In the genomic region with DNA sequence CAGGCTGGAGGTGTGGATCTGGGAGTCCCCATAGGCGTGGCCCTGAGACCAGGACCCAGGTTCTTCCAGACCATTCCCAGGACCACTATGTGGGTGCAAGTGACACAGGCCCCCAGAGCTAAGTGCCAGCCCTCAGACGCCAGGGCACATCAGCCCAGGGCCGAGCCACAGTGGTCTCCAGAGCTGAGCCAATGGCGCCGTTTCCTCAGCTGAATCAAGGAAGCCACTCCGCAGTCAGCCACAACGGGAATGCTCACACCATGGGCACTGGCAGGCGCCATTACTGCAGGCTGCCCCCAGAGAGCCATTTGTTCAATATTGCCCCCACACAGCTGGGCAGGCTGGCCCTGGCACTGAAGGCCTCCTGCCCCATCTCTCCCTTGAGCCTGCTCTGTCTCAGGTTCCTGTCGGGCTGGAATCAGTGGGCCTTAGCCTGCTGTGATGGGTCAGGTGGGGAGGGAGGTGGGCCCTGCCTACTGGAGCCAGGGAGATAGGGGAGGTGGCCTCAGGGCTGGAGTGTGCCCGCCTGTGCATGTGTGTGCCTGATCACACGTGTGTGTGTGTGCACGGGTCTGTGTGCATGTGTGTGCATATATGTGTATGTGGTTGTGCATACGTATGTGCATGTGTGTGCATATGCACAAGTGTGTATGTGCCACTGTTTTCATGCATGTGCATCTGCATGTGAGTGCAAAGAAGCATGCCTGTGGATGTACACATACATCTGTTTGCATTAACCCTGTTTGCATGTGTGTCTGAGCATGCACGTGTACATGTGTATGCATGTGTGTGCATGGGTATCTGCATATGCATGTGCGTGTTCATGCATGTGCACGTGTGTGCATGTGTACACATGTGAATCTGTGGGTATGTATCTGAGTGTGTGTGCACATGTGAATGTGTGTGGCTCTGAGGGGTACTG, we compare ENCODE assay signal across 23 cellular contexts. TPM values are rescaled to one million over a fixed set of nuclear protein-coding genes. Genes with fewer than 3 reads are reported as not detected.
DNase-seq lines count a peak whose midpoint lies in the region; ATAC-seq, FAIRE-seq and TF ChIP-seq lines count a peak whose summit lies in the region.
"Had no signal": no experiment of that assay in that cellular context is flagged by ENCODE, and none has a peak within 500 bp of the region (broad histone marks: within the 10 kb centered on the region; RNA-seq: fewer than 3 reads in every experiment).

No MANE protein-coding gene starts in this region.

- H3K4me3 ChIP-seq in HepG2 (replicated peaks in 1 of 3; ENCODE audit: insufficient read depth in 1 of 3, low read depth in 2 of 3, low read length in 3 of 3) (no peak overlapping the region), upper lobe of right lung (no peak overlapping the region), brain microvascular endothelial cell (ENCODE audit: low read depth, low read length) (no peak overlapping the region), Karpas-422 (ENCODE audit: low read length) (no peak overlapping the region), foreskin fibroblast (ENCODE audit: low read depth in 1 of 2, low read length in 2 of 2) (no peak overlapping the region)
- H3K4me3 ChIP-seq: smooth muscle cell, tibial nerve had no signal

- no peaks in the 10 kb centered on the region for H3K9me2 ChIP-seq in Karpas-422 (replicated peaks; ENCODE audit: insufficient read depth, low read length)

- H3K4me1 ChIP-seq in HepG2 (ENCODE audit: insufficient read depth, low read length) = peaks cover 28% of the 10 kb centered on the region
- peaks cover 13% of the 10 kb centered on the region for H3K4me1 ChIP-seq in upper lobe of right lung
- no peaks in the 10 kb centered on the region for H3K4me1 ChIP-seq in Karpas-422 (ENCODE audit: low read length)
- H3K4me1 ChIP-seq: Caco-2 had no signal

- BruUV-seq in HepG2 (replicated peaks; lab: Mats Ljungman, UMichigan) = no TSS peak

- H3K36me3 ChIP-seq in KOPT-K1 (ENCODE audit: insufficient read depth, low read length) = peaks cover 10% of the 10 kb centered on the region; the same call in 1 of the 2 replicates
- H3K36me3 ChIP-seq in HepG2 (replicated peaks in 1 of 2; ENCODE audit: control insufficient read depth in 1 of 2, insufficient read depth in 2 of 2, low read length in 2 of 2) = no peaks in the 10 kb centered on the region
- H3K36me3 ChIP-seq in upper lobe of right lung = no peaks in the 10 kb centered on the region
- H3K36me3 ChIP-seq in brain microvascular endothelial cell (replicated peaks) = no peaks in the 10 kb centered on the region
- no peaks in the 10 kb centered on the region for H3K36me3 ChIP-seq in Karpas-422 (ENCODE audit: insufficient read depth, low read length)
- H3K36me3 ChIP-seq: tibial nerve had no signal

- TF ChIP-seq POLR2A in HepG2 (IDR thresholded peaks at IDR 0.05; ENCODE audit: insufficient read depth in 1 of 2, low read depth in 2 of 2, low read length in 2 of 2) = no peak

- CTCF ChIA-PET in HepG2 (lab: Yijun Ruan, JAX; ENCODE audit: low intra/inter-chr PET ratio, low total read pairs) = no interaction called here

- DNase-seq in left cardiac atrium (peak; percentile 15), left ventricle myocardium superior (no peak), HepG2 (ENCODE audit: low spot score) (no peak), upper lobe of right lung (peak; percentile 55), brain microvascular endothelial cell (no peak), Karpas-422 (no peak), foreskin fibroblast (no peak)
- DNase-seq: activated CD8-positive, alpha-beta memory T cell treated with anti-CD3 and anti-CD28 coated beads for 24 hours; amygdala; Caco-2; cortex of kidney; DMS79; Kasumi-1; kidney glomerular epithelial cell; mesenchymal stem cell; MV-4-11; PC-3 had no signal

- peak overlapping the region; percentile 12 for H3K27ac ChIP-seq in KOPT-K1 (ENCODE audit: low read depth, low read length, poor library complexity, severe bottlenecking)
- no peak overlapping the region for H3K27ac ChIP-seq in HepG2 (ENCODE audit: extremely low read length, insufficient read depth, low read length)
- H3K27ac ChIP-seq in upper lobe of right lung = no peak overlapping the region
- no peak overlapping the region for H3K27ac ChIP-seq in brain microvascular endothelial cell
- no peak overlapping the region for H3K27ac ChIP-seq in Karpas-422 (ENCODE audit: low read length)
- H3K27ac ChIP-seq: foreskin keratinocyte, tibial nerve had no signal

- TF ChIP-seq RAD21 in HepG2 (CRISPR knock-in tag; IDR thresholded peaks at IDR 0.05) = no peak

- H2AFZ ChIP-seq in HepG2 (ENCODE audit: low read length) (no peak overlapping the region), Karpas-422 (ENCODE audit: low read length) (no peak overlapping the region)

- no peak for TF ChIP-seq EP300 in HepG2 (IDR thresholded peaks at IDR 0.05; ENCODE audit: low read depth in 2 of 2, low read length in 2 of 2)
- TF ChIP-seq EP300 in HepG2 (CRISPR knock-in tag; IDR thresholded peaks at IDR 0.05; ENCODE audit: borderline replicate concordance) = no peak

- ATAC-seq in left cardiac atrium = no peak
- ATAC-seq in left ventricle myocardium superior = no peak
- no peak for ATAC-seq in HepG2
- ATAC-seq in upper lobe of right lung = no peak
- ATAC-seq: Right ventricle myocardium inferior had no signal

- H3K27me3 ChIP-seq in HepG2 (ENCODE audit: control insufficient read depth in 1 of 2, insufficient read depth in 2 of 2, low read length in 2 of 2) = no peaks in the 10 kb centered on the region
- H3K27me3 ChIP-seq in upper lobe of right lung = no peaks in the 10 kb centered on the region
- peaks cover 13% of the 10 kb centered on the region for H3K27me3 ChIP-seq in brain microvascular endothelial cell (replicated peaks)
- H3K27me3 ChIP-seq in Karpas-422 (ENCODE audit: low read length) = no peaks in the 10 kb centered on the region

- intact Hi-C loops in left cardiac atrium (cut with DNase I) = no loop called here
- intact Hi-C loops in left ventricle myocardium superior (cut with micrococcal nuclease) = no loop called here
- intact Hi-C loops in HepG2 (cut with micrococcal nuclease; ENCODE audit: unreplicated experiment) = no loop called here
- intact Hi-C loops in upper lobe of right lung (cut with DNase I) = no loop called here

- H3K4me2 ChIP-seq in HepG2 (ENCODE audit: low read depth, low read length) (no peak overlapping the region), Karpas-422 (ENCODE audit: low read depth, low read length, poor library complexity, severe bottlenecking) (no peak overlapping the region)
- H3K4me2 ChIP-seq: smooth muscle cell had no signal

- H3K79me2 ChIP-seq in HepG2 (ENCODE audit: insufficient read depth, low read length) (peaks cover 3% of the 10 kb centered on the region), Karpas-422 (ENCODE audit: low read length) (no peaks in the 10 kb centered on the region)

- H4K20me1 ChIP-seq in HepG2 (ENCODE audit: insufficient read depth, low read length) = peaks cover 3% of the 10 kb centered on the region; the same call in 1 of the 2 replicates
- no peaks in the 10 kb centered on the region for H4K20me1 ChIP-seq in Karpas-422 (ENCODE audit: insufficient read depth, low read depth, low read length)

- H3K9me3 ChIP-seq in KOPT-K1 (ENCODE audit: insufficient read depth, low read length, poor library complexity, severe bottlenecking) (no peaks in the 10 kb centered on the region), HepG2 (ENCODE audit: low read length) (no peaks in the 10 kb centered on the region), upper lobe of right lung (no peaks in the 10 kb centered on the region), Karpas-422 (ENCODE audit: low read length) (no peaks in the 10 kb centered on the region)
- H3K9me3 ChIP-seq: Caco-2, tibial nerve had no signal

- in situ Hi-C loops in HepG2 (cut with HindIII; ENCODE audit: extremely low pct_ligation_motif_present, low pct_unique_long_range_greater_than_20kb) (no loop called here), brain microvascular endothelial cell (cut with HindIII; ENCODE audit: low pct_ligation_motif_present, low sequenced_read_pairs) (no loop called here)

- FAIRE-seq in HepG2 (lab: Jason Lieb, UNC) = no peak
- FAIRE-seq: H54 had no signal

- 64% methylated on average over 6 of the region's 16 CpGs for WGBS in HepG2 (ENCODE audit: low lambda C conversion rate)

- POLR2A ChIA-PET in HepG2 (lab: Yijun Ruan, JAX) = interaction anchor here (1.4 to 7.9 kb wide), 2 partner anchors 10 kb away, joined by 8 to 72 read pairs; a partner anchor contains a TSS

- H3K9ac ChIP-seq in HepG2 (ENCODE audit: insufficient read depth, low read depth, low read length) = no peak overlapping the region
- no peak overlapping the region for H3K9ac ChIP-seq in Karpas-422 (ENCODE audit: low read length)

- TF ChIP-seq CTCF in HepG2 (CRISPR knock-in tag; IDR thresholded peaks at IDR 0.05) (no peak), upper lobe of right lung (IDR thresholded peaks at IDR 0.05) (no peak), brain microvascular endothelial cell (IDR thresholded peaks at IDR 0.05; ENCODE audit: low read depth, low read length, missing control alignments) (no peak), foreskin fibroblast (IDR thresholded peaks at IDR 0.05; ENCODE audit: low read depth, low read length) (no peak)

RNA-seq across cellular contexts. Expression of a gene that starts 6.1 kb away (rescaled TPM):
- 1 to 10 TPM; 2.2 to 2.3 TPM for total RNA-seq in left cardiac atrium
- 1.7 TPM for total RNA-seq in left ventricle myocardium superior
- 1.6 and 3.8 TPM in 2 replicates for total RNA-seq in HepG2 (2016; rRNA removed; fragmentation: Illumina TruSeq; extraction: Trizol)
- total RNA-seq in HepG2 (2016; cell fraction: cytosol; rRNA removed; fragmentation: Illumina TruSeq; extraction: Trizol; ENCODE audit: low read depth) = 0.79 and 1.0 TPM in 2 replicates
- 1.5 and 3.8 TPM in 2 replicates for total RNA-seq in HepG2 (2016; cell fraction: insoluble cytoplasmic fraction; rRNA removed; fragmentation: Illumina TruSeq; extraction: Trizol)
- 1.4 and 2.0 TPM in 2 replicates for total RNA-seq in HepG2 (2016; cell fraction: membrane; rRNA removed; fragmentation: Illumina TruSeq; extraction: Trizol)
- total RNA-seq in HepG2 (2016; cell fraction: nucleus; rRNA removed; fragmentation: Illumina TruSeq; extraction: Trizol) = 2.3 and 2.4 TPM in 2 replicates
- polyA plus RNA-seq in HepG2 (2011; rRNA removed) = 1.6 and 2.5 TPM in 2 replicates
- polyA plus RNA-seq in HepG2 (2011; cell fraction: cytosol; rRNA removed) = 1.4 and 3.3 TPM in 2 replicates
- polyA plus RNA-seq in HepG2 (2011; cell fraction: nucleus; rRNA removed) = 3.1 and 3.8 TPM in 2 replicates
- polyA plus RNA-seq in HepG2 (2012) = 2.5 and 2.9 TPM in 2 replicates
- 0.48 and 0.51 TPM in 2 replicates for polyA plus RNA-seq in HepG2 (2016; cell fraction: cytosol; fragmentation: Illumina TruSeq; extraction: Trizol; ENCODE audit: low read depth)
- polyA plus RNA-seq in HepG2 (2016; cell fraction: insoluble cytoplasmic fraction; fragmentation: Illumina TruSeq; extraction: Trizol; ENCODE audit: low read depth) = 1.7 and 1.8 TPM in 2 replicates
- polyA plus RNA-seq in HepG2 (2016; cell fraction: membrane; fragmentation: Illumina TruSeq; extraction: Trizol; ENCODE audit: low read depth) = 1.2 and 1.3 TPM in 2 replicates
- 3.1 and 3.7 TPM in 2 replicates for polyA plus RNA-seq in HepG2 (2016; cell fraction: nucleus; fragmentation: Illumina TruSeq; extraction: Trizol; ENCODE audit: insufficient read depth, low read depth)
- polyA minus RNA-seq in HepG2 (2011; rRNA and poly(A)+ RNA removed; ENCODE audit: low replicate concordance) = 0.65 and 7.9 TPM in 2 replicates
- polyA minus RNA-seq in HepG2 (2011; cell fraction: cytosol; rRNA and poly(A)+ RNA removed) = 2.4 and 5.1 TPM in 2 replicates
- 2.4 and 2.7 TPM in 2 replicates for polyA minus RNA-seq in HepG2 (2011; cell fraction: nucleus; rRNA and poly(A)+ RNA removed)
- total RNA-seq in upper lobe of right lung = 6.9 TPM
- total RNA-seq in Karpas-422 (2014; rRNA removed; shearing (Covaris generic); ENCODE audit: low replicate concordance) = 0.69 TPM in 1 of 2 replicates, not detected in the other
- total RNA-seq: smooth muscle cell had no signal

RNA-seq across cellular contexts. Expression of a gene that starts 9.7 kb away (rescaled TPM):
- total RNA-seq in left cardiac atrium = 10 to 100 TPM; 10.4 to 10.5 TPM
- 11.2 TPM for total RNA-seq in left ventricle myocardium superior
- total RNA-seq in HepG2 (2016; rRNA removed; fragmentation: Illumina TruSeq; extraction: Trizol) = 9.7 and 10.2 TPM in 2 replicates
- total RNA-seq in HepG2 (2016; cell fraction: cytosol; rRNA removed; fragmentation: Illumina TruSeq; extraction: Trizol; ENCODE audit: low read depth) = 0.81 and 1.6 TPM in 2 replicates
- 8.3 and 9.2 TPM in 2 replicates for total RNA-seq in HepG2 (2016; cell fraction: insoluble cytoplasmic fraction; rRNA removed; fragmentation: Illumina TruSeq; extraction: Trizol)
- total RNA-seq in HepG2 (2016; cell fraction: membrane; rRNA removed; fragmentation: Illumina TruSeq; extraction: Trizol) = 2.3 and 3.6 TPM in 2 replicates
- 3.8 and 4.7 TPM in 2 replicates for total RNA-seq in HepG2 (2016; cell fraction: nucleus; rRNA removed; fragmentation: Illumina TruSeq; extraction: Trizol)
- 2.3 and 4.2 TPM in 2 replicates for polyA plus RNA-seq in HepG2 (2011; rRNA removed)
- polyA plus RNA-seq in HepG2 (2011; cell fraction: cytosol; rRNA removed) = 1.7 and 3.8 TPM in 2 replicates
- polyA plus RNA-seq in HepG2 (2011; cell fraction: nucleus; rRNA removed) = 3.6 and 5.6 TPM in 2 replicates
- polyA plus RNA-seq in HepG2 (2012) = 2.1 and 2.8 TPM in 2 replicates
- polyA plus RNA-seq in HepG2 (2016; cell fraction: cytosol; fragmentation: Illumina TruSeq; extraction: Trizol; ENCODE audit: low read depth) = 0.59 and 1.2 TPM in 2 replicates
- 7.5 and 7.6 TPM in 2 replicates for polyA plus RNA-seq in HepG2 (2016; cell fraction: insoluble cytoplasmic fraction; fragmentation: Illumina TruSeq; extraction: Trizol; ENCODE audit: low read depth)
- polyA plus RNA-seq in HepG2 (2016; cell fraction: membrane; fragmentation: Illumina TruSeq; extraction: Trizol; ENCODE audit: low read depth) = 2.2 and 2.3 TPM in 2 replicates
- 4.3 and 5.9 TPM in 2 replicates for polyA plus RNA-seq in HepG2 (2016; cell fraction: nucleus; fragmentation: Illumina TruSeq; extraction: Trizol; ENCODE audit: insufficient read depth, low read depth)
- 2.7 and 11.4 TPM in 2 replicates for polyA minus RNA-seq in HepG2 (2011; rRNA and poly(A)+ RNA removed; ENCODE audit: low replicate concordance)
- polyA minus RNA-seq in HepG2 (2011; cell fraction: cytosol; rRNA and poly(A)+ RNA removed) = 3.1 and 4.6 TPM in 2 replicates
- 3.7 and 5.7 TPM in 2 replicates for polyA minus RNA-seq in HepG2 (2011; cell fraction: nucleus; rRNA and poly(A)+ RNA removed)
- 13.0 TPM for total RNA-seq in upper lobe of right lung
- total RNA-seq in Karpas-422 (2014; rRNA removed; shearing (Covaris generic); ENCODE audit: low replicate concordance) = 3.2 and 3.6 TPM in 2 replicates

RNA-seq across cellular contexts. Expression of a gene that starts 15.8 kb away (rescaled TPM):
- total RNA-seq in left cardiac atrium (100 to 1,000 TPM; 153 to 185 TPM), left ventricle myocardium superior (175 TPM), HepG2 (2016; rRNA removed; fragmentation: Illumina TruSeq; extraction: Trizol) (82.7 and 116 TPM in 2 replicates), upper lobe of right lung (203 TPM)
- 772 and 776 TPM in 2 replicates for total RNA-seq in HepG2 (2016; cell fraction: cytosol; rRNA removed; fragmentation: Illumina TruSeq; extraction: Trizol; ENCODE audit: low read depth)
- total RNA-seq in HepG2 (2016; cell fraction: insoluble cytoplasmic fraction; rRNA removed; fragmentation: Illumina TruSeq; extraction: Trizol) = 78.9 and 120 TPM in 2 replicates
- total RNA-seq in HepG2 (2016; cell fraction: membrane; rRNA removed; fragmentation: Illumina TruSeq; extraction: Trizol) = 448 and 476 TPM in 2 replicates
- 51.4 and 56.9 TPM in 2 replicates for total RNA-seq in HepG2 (2016; cell fraction: nucleus; rRNA removed; fragmentation: Illumina TruSeq; extraction: Trizol)
- 154 and 205 TPM in 2 replicates for polyA plus RNA-seq in HepG2 (2011; rRNA removed)
- polyA plus RNA-seq in HepG2 (2011; cell fraction: cytosol; rRNA removed) = 228 and 301 TPM in 2 replicates
- 387 and 492 TPM in 2 replicates for polyA plus RNA-seq in HepG2 (2011; cell fraction: nucleus; rRNA removed)
- 58.4 and 85.4 TPM in 2 replicates for polyA plus RNA-seq in HepG2 (2012)
- 764 and 775 TPM in 2 replicates for polyA plus RNA-seq in HepG2 (2016; cell fraction: cytosol; fragmentation: Illumina TruSeq; extraction: Trizol; ENCODE audit: low read depth)
- 78.9 and 87.4 TPM in 2 replicates for polyA plus RNA-seq in HepG2 (2016; cell fraction: insoluble cytoplasmic fraction; fragmentation: Illumina TruSeq; extraction: Trizol; ENCODE audit: low read depth)
- polyA plus RNA-seq in HepG2 (2016; cell fraction: membrane; fragmentation: Illumina TruSeq; extraction: Trizol; ENCODE audit: low read depth) = 402 and 423 TPM in 2 replicates
- polyA plus RNA-seq in HepG2 (2016; cell fraction: nucleus; fragmentation: Illumina TruSeq; extraction: Trizol; ENCODE audit: insufficient read depth, low read depth) = 119 and 120 TPM in 2 replicates
- polyA minus RNA-seq in HepG2 (2011; rRNA and poly(A)+ RNA removed; ENCODE audit: low replicate concordance) = 81.2 and 86.5 TPM in 2 replicates
- polyA minus RNA-seq in HepG2 (2011; cell fraction: cytosol; rRNA and poly(A)+ RNA removed) = 31.2 and 41.7 TPM in 2 replicates
- polyA minus RNA-seq in HepG2 (2011; cell fraction: nucleus; rRNA and poly(A)+ RNA removed) = 52.1 and 60.5 TPM in 2 replicates
- total RNA-seq in Karpas-422 (2014; rRNA removed; shearing (Covaris generic); ENCODE audit: low replicate concordance) = 74.4 and 203 TPM in 2 replicates

RNA-seq across cellular contexts. Expression of a gene that starts 46.8 kb away (rescaled TPM):
- total RNA-seq in left cardiac atrium = 10 to 100 TPM; 43.5 to 48.9 TPM
- total RNA-seq in left ventricle myocardium superior = 58.6 TPM
- total RNA-seq in HepG2 (2016; rRNA removed; fragmentation: Illumina TruSeq; extraction: Trizol) = 92.9 and 97.9 TPM in 2 replicates
- 49.0 and 60.3 TPM in 2 replicates for total RNA-seq in HepG2 (2016; cell fraction: cytosol; rRNA removed; fragmentation: Illumina TruSeq; extraction: Trizol; ENCODE audit: low read depth)
- total RNA-seq in HepG2 (2016; cell fraction: insoluble cytoplasmic fraction; rRNA removed; fragmentation: Illumina TruSeq; extraction: Trizol) = 86.6 and 104 TPM in 2 replicates
- total RNA-seq in HepG2 (2016; cell fraction: membrane; rRNA removed; fragmentation: Illumina TruSeq; extraction: Trizol) = 54.0 and 72.4 TPM in 2 replicates
- 52.4 and 56.0 TPM in 2 replicates for total RNA-seq in HepG2 (2016; cell fraction: nucleus; rRNA removed; fragmentation: Illumina TruSeq; extraction: Trizol)
- polyA plus RNA-seq in HepG2 (2011; rRNA removed) = 58.6 and 74.8 TPM in 2 replicates
- polyA plus RNA-seq in HepG2 (2011; cell fraction: cytosol; rRNA removed) = 43.3 and 107 TPM in 2 replicates
- polyA plus RNA-seq in HepG2 (2011; cell fraction: nucleus; rRNA removed) = 195 and 229 TPM in 2 replicates
- 31.6 and 40.6 TPM in 2 replicates for polyA plus RNA-seq in HepG2 (2012)
- polyA plus RNA-seq in HepG2 (2016; cell fraction: cytosol; fragmentation: Illumina TruSeq; extraction: Trizol; ENCODE audit: low read depth) = 37.6 and 50.2 TPM in 2 replicates
- 96.5 and 99.2 TPM in 2 replicates for polyA plus RNA-seq in HepG2 (2016; cell fraction: insoluble cytoplasmic fraction; fragmentation: Illumina TruSeq; extraction: Trizol; ENCODE audit: low read depth)
- polyA plus RNA-seq in HepG2 (2016; cell fraction: membrane; fragmentation: Illumina TruSeq; extraction: Trizol; ENCODE audit: low read depth) = 41.3 and 57.8 TPM in 2 replicates
- 81.1 and 106 TPM in 2 replicates for polyA plus RNA-seq in HepG2 (2016; cell fraction: nucleus; fragmentation: Illumina TruSeq; extraction: Trizol; ENCODE audit: insufficient read depth, low read depth)
- polyA minus RNA-seq in HepG2 (2011; rRNA and poly(A)+ RNA removed; ENCODE audit: low replicate concordance) = 52.6 and 85.2 TPM in 2 replicates
- 25.1 and 31.5 TPM in 2 replicates for polyA minus RNA-seq in HepG2 (2011; cell fraction: cytosol; rRNA and poly(A)+ RNA removed)
- 29.2 and 32.2 TPM in 2 replicates for polyA minus RNA-seq in HepG2 (2011; cell fraction: nucleus; rRNA and poly(A)+ RNA removed)
- total RNA-seq in upper lobe of right lung = 39.9 TPM
- 76.6 and 79.2 TPM in 2 replicates for total RNA-seq in Karpas-422 (2014; rRNA removed; shearing (Covaris generic); ENCODE audit: low replicate concordance)

RNA-seq across cellular contexts. Expression of a gene that starts 52.0 kb away (rescaled TPM):
- total RNA-seq in left cardiac atrium (100 to 1,000 TPM; 194 to 201 TPM), left ventricle myocardium superior (316 TPM), HepG2 (2016; rRNA removed; fragmentation: Illumina TruSeq; extraction: Trizol) (0.08 and 0.20 TPM in 2 replicates), upper lobe of right lung (39.4 TPM)
- total RNA-seq in HepG2 (2016; cell fraction: cytosol; rRNA removed; fragmentation: Illumina TruSeq; extraction: Trizol; ENCODE audit: low read depth) = not detected in 2 replicates
- total RNA-seq in HepG2 (2016; cell fraction: insoluble cytoplasmic fraction; rRNA removed; fragmentation: Illumina TruSeq; extraction: Trizol) = 0.09 and 0.13 TPM in 2 replicates
- total RNA-seq in HepG2 (2016; cell fraction: membrane; rRNA removed; fragmentation: Illumina TruSeq; extraction: Trizol) = 0.06 and 0.07 TPM in 2 replicates
- total RNA-seq in HepG2 (2016; cell fraction: nucleus; rRNA removed; fragmentation: Illumina TruSeq; extraction: Trizol) = 0.12 TPM in 1 of 2 replicates, not detected in the other
- polyA plus RNA-seq in HepG2 (2011; rRNA removed) = 0.10 and 0.20 TPM in 2 replicates
- 0.03 and 0.07 TPM in 2 replicates for polyA plus RNA-seq in HepG2 (2011; cell fraction: cytosol; rRNA removed)
- 0.58 and 1.1 TPM in 2 replicates for polyA plus RNA-seq in HepG2 (2011; cell fraction: nucleus; rRNA removed)
- 0.09 and 0.55 TPM in 2 replicates for polyA plus RNA-seq in HepG2 (2012)
- not detected in 2 replicates for polyA plus RNA-seq in HepG2 (2016; cell fraction: cytosol; fragmentation: Illumina TruSeq; extraction: Trizol; ENCODE audit: low read depth)
- polyA plus RNA-seq in HepG2 (2016; cell fraction: insoluble cytoplasmic fraction; fragmentation: Illumina TruSeq; extraction: Trizol; ENCODE audit: low read depth) = 0.08 and 0.10 TPM in 2 replicates
- polyA plus RNA-seq in HepG2 (2016; cell fraction: membrane; fragmentation: Illumina TruSeq; extraction: Trizol; ENCODE audit: low read depth) = not detected in 2 replicates
- polyA plus RNA-seq in HepG2 (2016; cell fraction: nucleus; fragmentation: Illumina TruSeq; extraction: Trizol; ENCODE audit: insufficient read depth, low read depth) = 0.14 and 0.32 TPM in 2 replicates
- polyA minus RNA-seq in HepG2 (2011; rRNA and poly(A)+ RNA removed; ENCODE audit: low replicate concordance) = 0.24 and 23.5 TPM in 2 replicates
- polyA minus RNA-seq in HepG2 (2011; cell fraction: cytosol; rRNA and poly(A)+ RNA removed) = 0.10 and 0.35 TPM in 2 replicates
- 0.52 and 0.99 TPM in 2 replicates for polyA minus RNA-seq in HepG2 (2011; cell fraction: nucleus; rRNA and poly(A)+ RNA removed)
- total RNA-seq in Karpas-422 (2014; rRNA removed; shearing (Covaris generic); ENCODE audit: low replicate concordance) = 17.5 and 24.4 TPM in 2 replicates

Comparison
In these comparisons a context has a peak if more than half of its experiments do, and no peak if none do; other contexts are left out.
1. DNase-seq: peak in left cardiac atrium (single experiment) and upper lobe of right lung (single experiment); none in left ventricle myocardium superior (single experiment), HepG2 (single experiment), brain microvascular endothelial cell (single experiment), Karpas-422 (single experiment) and foreskin fibroblast (0 of 2).